9 cellular contexts compared by ENCODE assay signal in the genomic region with DNA sequence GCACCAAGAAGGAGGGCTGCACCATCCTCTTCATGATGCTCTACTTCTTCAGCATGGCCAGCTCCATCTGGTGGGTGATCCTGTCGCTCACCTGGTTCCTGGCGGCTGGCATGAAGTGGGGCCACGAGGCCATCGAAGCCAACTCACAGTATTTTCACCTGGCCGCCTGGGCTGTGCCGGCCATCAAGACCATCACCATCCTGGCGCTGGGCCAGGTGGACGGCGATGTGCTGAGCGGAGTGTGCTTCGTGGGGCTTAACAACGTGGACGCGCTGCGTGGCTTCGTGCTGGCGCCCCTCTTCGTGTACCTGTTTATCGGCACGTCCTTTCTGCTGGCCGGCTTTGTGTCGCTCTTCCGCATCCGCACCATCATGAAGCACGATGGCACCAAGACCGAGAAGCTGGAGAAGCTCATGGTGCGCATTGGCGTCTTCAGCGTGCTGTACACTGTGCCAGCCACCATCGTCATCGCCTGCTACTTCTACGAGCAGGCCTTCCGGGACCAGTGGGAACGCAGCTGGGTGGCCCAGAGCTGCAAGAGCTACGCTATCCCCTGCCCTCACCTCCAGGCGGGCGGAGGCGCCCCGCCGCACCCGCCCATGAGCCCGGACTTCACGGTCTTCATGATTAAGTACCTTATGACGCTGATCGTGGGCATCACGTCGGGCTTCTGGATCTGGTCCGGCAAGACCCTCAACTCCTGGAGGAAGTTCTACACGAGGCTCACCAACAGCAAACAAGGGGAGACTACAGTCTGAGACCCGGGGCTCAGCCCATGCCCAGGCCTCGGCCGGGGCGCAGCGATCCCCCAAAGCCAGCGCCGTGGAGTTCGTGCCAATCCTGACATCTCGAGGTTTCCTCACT. TPM values are rescaled to one million over a fixed set of nuclear protein-coding genes. Genes with fewer than 3 reads are reported as not detected.
DNase-seq lines count a peak whose midpoint lies in the region; ATAC-seq and TF ChIP-seq lines count a peak whose summit lies in the region.
"Had no signal": no experiment of that assay in that cellular context is flagged by ENCODE, and none has a peak within 500 bp of the region (broad histone marks: within the 10 kb centered on the region; RNA-seq: fewer than 3 reads in every experiment).

No MANE protein-coding gene starts in this region.

- peak; percentile 58 for DNase-seq in astrocyte of the hippocampus (ENCODE audit: low read depth, low spot score)
- peak; percentile 14 for DNase-seq in iPS-NIHi11 (ENCODE audit: low spot score)
- peak; percentile 76 for DNase-seq in spleen
- no peak for DNase-seq in globus pallidus (ENCODE audit: low spot score)
- DNase-seq in activated CD4-positive, alpha-beta T cell treated with anti-CD3 and anti-CD28 coated beads for 48 hours, result no peak
- DNase-seq: stimulated activated CD4-positive, alpha-beta T cell treated with anti-CD3 and anti-CD28 coated beads, Interleukin-1b, Interleukin-23, amount 100 ng/mL, for 48 hours had no signal

- TF ChIP-seq CTCF in HEK293 (tag by site-specific recombination; IDR thresholded peaks at IDR 0.05) (no peak), spleen (IDR thresholded peaks at IDR 0.05 in 8 of 11, conservative IDR thresholded peaks at IDR 0.05 in 3 of 11) (no peak)

- no peaks in the 10 kb centered on the region for H3K9me3 ChIP-seq in HEK293 (ENCODE audit: control insufficient read depth, insufficient read depth, low read depth, low read length)
- H3K9me3 ChIP-seq in spleen, result no peaks in the 10 kb centered on the region

- POLR2A ChIA-PET in HEK293 (lab: Yijun Ruan, JAX), result no interaction called here

- H3K4me1 ChIP-seq in HEK293 (ENCODE audit: control insufficient read depth, insufficient read depth, low read length) (no peaks in the 10 kb centered on the region), spleen (peaks cover 10 to 56% (median 30%) of the 10 kb centered on the region in 6 donors)

- peaks cover 0 to 8% of the 10 kb centered on the region in 2 experiments; a peak in 1 of 3 replicates for H3K36me3 ChIP-seq in HEK293 (ENCODE audit: control insufficient read depth in 2 of 2, insufficient read depth in 1 of 2, low read length in 2 of 2)
- H3K36me3 ChIP-seq in spleen, result no peaks in the 10 kb centered on the region

- ATAC-seq in HG03520 (IDR thresholded peaks at IDR 0.05; ENCODE audit: unreplicated experiment) (no peak), HG03521 (IDR thresholded peaks at IDR 0.05; ENCODE audit: unreplicated experiment) (no peak)

- H3K4me3 ChIP-seq in HEK293 (ENCODE audit: low read depth, low read length), result no peak overlapping the region; the same call in 1 of the 2 replicates
- peak overlapping the region in 7 of 8 donors; percentile 60 to 93 (median 80) for H3K4me3 ChIP-seq in spleen

- H3K27me3 ChIP-seq in spleen (replicated peaks in 1 of 7), result peaks cover 0 to 58% (median 14%) of the 10 kb centered on the region in 7 donors

- CTCF ChIA-PET in HEK293 (lab: Yijun Ruan, JAX), result no interaction called here

- intact Hi-C loops in spleen (cut with DNase I; ENCODE audit: low total_unique reads), result no loop called here

- TF ChIP-seq POLR2A in spleen (IDR thresholded peaks at IDR 0.05), result no peak

- no peak overlapping the region for H3K27ac ChIP-seq in HEK293 (ENCODE audit: extremely low read depth, low read depth, low read length)
- no peak overlapping the region for H3K27ac ChIP-seq in spleen

- 73 to 89% (median 81%) methylated on average over 53 to 58 of the region's 58 CpGs for WGBS in spleen, 5 donors

TF ChIP-seq in HEK293, 187 proteins besides CTCF, POLR2A, EP300 and RAD21:
- TF ChIP-seq ZFP69B (tag by site-specific recombination; IDR thresholded peaks at IDR 0.05) (no peak), ZNF202 (tag by site-specific recombination; IDR thresholded peaks at IDR 0.05; ENCODE audit: borderline replicate concordance) (0 out of 2 replicates have a peak, but pooled peaks have one; percentile 11)

RNA-seq across cellular contexts. Expression of a gene that starts 2.1 kb away (rescaled TPM):
- 1 to 10 TPM; 3.4 to 7.7 (median 4.5) TPM for total RNA-seq in spleen
- polyA plus RNA-seq in spleen, result 1 to 10 TPM in 2 of 3 donors, under 1 TPM in 1; 0.61 to 2.0 (median 1.2) TPM

Comparison
In these comparisons a context has a peak if more than half of its experiments do, and no peak if none do; other contexts are left out.
1. DNase-seq: peak in astrocyte of the hippocampus (single experiment), iPS-NIHi11 (single experiment) and spleen (single experiment); none in globus pallidus (single experiment) and activated CD4-positive, alpha-beta T cell treated with anti-CD3 and anti-CD28 coated beads for 48 hours (single experiment).